In the genomic region with DNA sequence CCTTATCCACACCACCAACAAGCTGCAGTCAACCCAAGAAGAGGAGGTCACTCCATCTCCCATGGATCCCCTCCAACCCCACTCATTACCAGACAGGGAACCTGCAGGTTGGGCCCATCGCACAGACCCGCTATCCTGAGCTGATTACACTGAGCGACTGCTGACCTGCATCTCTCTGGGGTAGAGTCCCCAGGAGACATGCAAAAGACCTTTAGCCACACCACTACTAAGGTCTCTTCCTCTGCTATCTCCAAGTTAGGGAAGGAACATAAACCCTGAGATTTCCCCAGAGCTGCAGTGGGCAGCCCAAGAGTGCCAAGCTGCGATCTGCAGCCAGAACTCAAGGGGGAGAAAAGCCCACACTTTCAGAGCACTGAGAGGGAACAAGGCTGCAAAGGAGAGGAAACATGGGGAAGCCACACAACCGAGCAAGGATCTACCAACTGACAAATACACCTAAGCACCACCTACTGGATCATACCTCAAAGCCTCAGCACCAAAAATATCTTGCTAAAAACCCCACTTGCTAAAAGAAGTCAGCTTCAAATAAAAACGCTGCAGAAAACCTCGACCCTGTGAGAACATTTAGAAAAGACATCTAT, we compare ENCODE assay signal across 17 cellular contexts.
DNase-seq lines count a peak whose midpoint lies in the region; ATAC-seq and TF ChIP-seq lines count a peak whose summit lies in the region.
"Had no signal": no experiment of that assay in that cellular context is flagged by ENCODE, and none has a peak within 500 bp of the region (broad histone marks: within the 10 kb centered on the region; RNA-seq: fewer than 3 reads in every experiment).

No MANE protein-coding gene starts in this region.

- no peaks in the 10 kb centered on the region for H3K36me3 Mint-ChIP-seq in effector memory CD8-positive, alpha-beta T cell (ENCODE audit: insufficient read depth)

- H3K27ac Mint-ChIP-seq in effector memory CD8-positive, alpha-beta T cell = no peak overlapping the region
- H3K27ac Mint-ChIP-seq: activated B cell treated with CpG ODN at 0.5 μM for 24 hours had no signal

- H3K9me3 Mint-ChIP-seq in effector memory CD8-positive, alpha-beta T cell = peaks cover 4 to 23% of the 10 kb centered on the region in 2 donors

- in situ Hi-C loops in GM13977 (cut with MboI; ENCODE audit: low pct_unique_long_range_greater_than_20kb, low sequenced_read_pairs, unreplicated experiment) = no loop called here

- no peak for TF ChIP-seq CTCF in GM13977 (IDR thresholded peaks at IDR 0.05; ENCODE audit: extremely low read depth, insufficient read depth, missing control alignments)

- ATAC-seq in GM19438 (IDR thresholded peaks at IDR 0.05; ENCODE audit: low read depth, unreplicated experiment) (peak; percentile 74), HG02852 (IDR thresholded peaks at IDR 0.05; ENCODE audit: unreplicated experiment) (peak; percentile 42)
- no peak for ATAC-seq in effector memory CD8-positive, alpha-beta T cell (replicated peaks)
- ATAC-seq: heart right ventricle had no signal

- H3K4me1 Mint-ChIP-seq in effector memory CD8-positive, alpha-beta T cell (ENCODE audit: low read depth in 2 of 2) = no peaks in the 10 kb centered on the region
- H3K4me1 Mint-ChIP-seq: activated B cell treated with CpG ODN at 0.5 μM for 24 hours had no signal

- no peak overlapping the region for H3K4me3 Mint-ChIP-seq in effector memory CD8-positive, alpha-beta T cell
- H3K4me3 Mint-ChIP-seq: activated B cell treated with CpG ODN at 0.5 μM for 24 hours had no signal

- DNase-seq in GM13977 (ENCODE audit: low spot score) (peak; percentile 8), UCSD-AML1 (lab: John Stamatoyannopoulos, UW; ENCODE audit: unreplicated experiment) (peak; percentile 12), A172 (ENCODE audit: low spot score) (no peak), NCI-H1694 treated with DMSO at 0.1 percent for 48 hours (lab: John Stamatoyannopoulos, UW) (no peak), dermis blood vessel endothelial cell (no peak)
- no peak for DNase-seq in effector memory CD8-positive, alpha-beta T cell
- DNase-seq: activated B cell treated with CpG ODN at 0.5 μM for 24 hours; esophagus squamous epithelium; heart right ventricle; midbrain; NCI-H2107; NCI-H82; sigmoid colon; stimulated activated CD8-positive, alpha-beta memory T cell treated with anti-CD3 and anti-CD28 coated beads, Interleukin-4, amount 100 ng/mL, for 48 hours; thyroid gland had no signal

- no peaks in the 10 kb centered on the region for H3K27me3 Mint-ChIP-seq in effector memory CD8-positive, alpha-beta T cell
- H3K27me3 Mint-ChIP-seq: activated B cell treated with CpG ODN at 0.5 μM for 24 hours had no signal

Comparison
In these comparisons a context has a peak if more than half of its experiments do, and no peak if none do; other contexts are left out.
1. DNase-seq: peak in GM13977 (single experiment) and UCSD-AML1 (single experiment); none in effector memory CD8-positive, alpha-beta T cell (0 of 3), A172 (single experiment), NCI-H1694 treated with DMSO at 0.1 percent for 48 hours (single experiment) and dermis blood vessel endothelial cell (single experiment).